In the genomic region with DNA sequence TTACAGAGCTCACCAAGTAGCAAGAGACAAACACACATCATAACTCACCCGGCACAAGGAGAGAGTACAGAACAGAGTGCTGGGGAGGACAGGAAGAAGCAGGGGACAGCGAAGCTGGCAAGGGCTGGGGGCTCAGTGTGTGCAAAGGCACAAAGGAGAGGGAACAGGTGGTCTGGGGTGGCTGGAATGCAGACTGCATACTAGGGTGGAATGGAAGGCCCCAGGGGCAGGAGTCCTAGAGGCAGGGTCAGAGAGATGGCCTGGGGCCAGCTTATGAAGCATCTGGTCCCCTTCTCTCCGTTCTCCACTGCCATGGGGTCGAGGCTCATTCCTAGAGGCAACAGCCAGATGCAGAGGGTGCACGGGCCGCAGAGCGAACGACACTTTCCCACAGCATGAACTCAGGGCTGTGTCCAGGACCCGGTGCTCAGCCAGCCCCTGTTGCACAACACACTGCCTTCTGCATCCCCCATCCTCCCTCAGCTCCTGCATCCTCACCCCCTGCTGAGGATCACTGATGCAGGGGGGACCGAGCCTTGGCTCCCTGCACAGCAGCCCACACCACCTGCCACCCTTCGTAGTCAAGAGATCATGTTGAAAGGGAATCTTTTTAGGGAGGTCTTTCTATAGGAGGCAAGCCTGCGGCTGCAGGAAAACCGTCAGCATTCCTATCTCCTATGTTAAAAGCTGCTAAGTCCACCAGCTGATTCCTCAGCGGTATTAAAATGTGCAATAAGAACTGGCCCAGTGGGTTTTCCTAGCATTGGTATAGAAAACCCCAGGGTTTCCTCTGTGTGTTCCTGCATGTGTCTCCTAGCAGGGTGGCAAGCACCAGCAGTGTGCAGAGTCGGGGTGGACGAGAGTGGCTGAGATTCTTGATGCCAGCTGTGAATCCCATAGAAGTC, we compare ENCODE assay signal across 14 cellular contexts.
"Had no signal": no experiment of that assay in that cellular context is flagged by ENCODE, and none has a peak within 500 bp of the region (broad histone marks: within the 10 kb centered on the region; RNA-seq: fewer than 3 reads in every experiment).

No MANE protein-coding gene starts in this region.

- H3K4me3 ChIP-seq: cardiac muscle cell, dorsolateral prefrontal cortex, gastroesophageal sphincter, heart right ventricle, lower lobe of right lung, pancreas, thyroid gland had no signal

- H3K4me1 ChIP-seq: pancreas had no signal

- H3K27ac ChIP-seq: cardiac muscle cell, dorsolateral prefrontal cortex, gastroesophageal sphincter, heart right ventricle, lower lobe of right lung, pancreas, thyroid gland had no signal

- H3K9me3 ChIP-seq: gastroesophageal sphincter, heart right ventricle, lower lobe of right lung, pancreas, thyroid gland had no signal

- DNase-seq: activated CD4-positive, alpha-beta T cell treated with anti-CD3 and anti-CD28 coated beads, Interleukin-2, amount 10 ng/mL, durations not matched to agents 7 days and 5 days; activated naive CD4-positive, alpha-beta T cell treated with anti-CD3 and anti-CD28 coated beads for 36 hours; erythroblast; heart right ventricle; lower lobe of right lung; pancreas; stimulated activated CD4-positive, alpha-beta T cell treated with anti-CD3 and anti-CD28 coated beads, Interleukin-2, amount 100 ng/mL, for 48 hours; T-helper 9 cell; thyroid gland had no signal

- H3K27me3 Mint-ChIP-seq: stimulated activated memory B cell treated with anti-CD40 and anti-IgM and Interleukin-4, amounts not matched to agents 10 μg/mL and 1 μg/mL and 100 μg/mL, for 72 hours had no signal

- H3K36me3 ChIP-seq: cardiac muscle cell, gastroesophageal sphincter, heart right ventricle, lower lobe of right lung, pancreas, thyroid gland had no signal

- H3K36me3 Mint-ChIP-seq: mesothelial cell of epicardium; stimulated activated memory B cell treated with anti-CD40 and anti-IgM and Interleukin-4, amounts not matched to agents 10 μg/mL and 1 μg/mL and 100 μg/mL, for 72 hours had no signal

- H3K27me3 ChIP-seq: gastroesophageal sphincter, pancreas, thyroid gland had no signal

- ATAC-seq: gastroesophageal sphincter, lower lobe of right lung, pancreas had no signal

- H3K27ac Mint-ChIP-seq: activated CD4-positive, alpha-beta T cell treated with anti-CD3 and anti-CD28 coated beads, Interleukin-2, amount 10 ng/mL, durations not matched to agents 7 days and 5 days; activated naive CD4-positive, alpha-beta T cell treated with anti-CD3 and anti-CD28 coated beads for 36 hours; mesothelial cell of epicardium; stimulated activated memory B cell treated with anti-CD40 and anti-IgM and Interleukin-4, amounts not matched to agents 10 μg/mL and 1 μg/mL and 100 μg/mL, for 72 hours had no signal

- H3K4me3 Mint-ChIP-seq: activated CD4-positive, alpha-beta T cell treated with anti-CD3 and anti-CD28 coated beads, Interleukin-2, amount 10 ng/mL, durations not matched to agents 7 days and 5 days; activated naive CD4-positive, alpha-beta T cell treated with anti-CD3 and anti-CD28 coated beads for 36 hours; mesothelial cell of epicardium; stimulated activated memory B cell treated with anti-CD40 and anti-IgM and Interleukin-4, amounts not matched to agents 10 μg/mL and 1 μg/mL and 100 μg/mL, for 72 hours had no signal
